35 cellular contexts compared by ENCODE assay signal in the genomic region with DNA sequence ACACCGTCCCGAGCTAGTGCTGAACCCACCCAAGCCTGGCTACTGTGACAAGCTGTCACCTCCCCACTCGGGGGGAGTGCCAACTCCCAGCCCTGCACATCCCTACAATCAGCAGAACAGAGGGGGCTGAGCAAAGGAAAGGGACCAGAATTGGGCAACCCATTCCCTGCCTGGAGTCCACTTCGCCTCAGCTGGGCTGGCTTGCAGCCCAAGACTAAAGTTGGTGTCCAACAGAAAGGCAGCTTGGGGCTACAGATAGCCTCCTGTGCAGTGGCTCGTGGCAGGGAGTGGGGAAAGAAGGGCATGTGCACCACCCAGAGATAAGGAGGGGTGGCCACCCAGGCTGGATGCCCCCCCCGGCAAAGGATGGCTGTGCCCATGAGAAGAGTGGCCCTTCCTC. TPM values are rescaled to one million over a fixed set of nuclear protein-coding genes. Genes with fewer than 3 reads are reported as not detected.
"Had no signal": no experiment of that assay in that cellular context is flagged by ENCODE, and none has a peak within 500 bp of the region (broad histone marks: within the 10 kb centered on the region; RNA-seq: fewer than 3 reads in every experiment).

No MANE protein-coding gene starts in this region.

- H3K27ac ChIP-seq: adrenal gland, KMS-11, PC-9, RWPE1, SJCRH30, SK-N-MC, WERI-Rb-1 had no signal

- FAIRE-seq: bronchial epithelial cell, RCC 7860 had no signal

- DNase-seq: activated CD4-positive, alpha-beta memory T cell treated with anti-CD3 and anti-CD28 coated beads, Interleukin-2, amount 10 ng/mL, durations not matched to agents 7 days and 5 days; activated CD4-positive, alpha-beta T cell treated with anti-CD3 and anti-CD28 coated beads for 1 hour; activated CD4-positive, alpha-beta T cell treated with anti-CD3 and anti-CD28 coated beads for 48 hours; activated CD4-positive, CD25-positive, alpha-beta regulatory T cell; activated CD8-positive, alpha-beta memory T cell treated with anti-CD3 and anti-CD28 coated beads for 24 hours; activated CD8-positive, alpha-beta memory T cell treated with anti-CD3 and anti-CD28 coated beads, Interleukin-2, amount 10 ng/mL, durations not matched to agents 7 days and 5 days; activated CD8-positive, alpha-beta memory T cell treated with anti-CD3 and anti-CD28 coated beads, Interleukin-2, amount 50 U/mL, for 48 hours; activated gamma-delta T cell treated with Interleukin-2 at 50 U/mL for 16 hours; activated naive CD4-positive, alpha-beta T cell treated with anti-CD3 and anti-CD28 coated beads for 36 hours; activated T-cell treated with anti-CD3 and anti-CD28 coated beads, Interleukin-2, amount 50 U/mL, for 48 hours; adrenal gland; central memory CD4-positive, alpha-beta T cell; NCI-H1092 treated with DMSO at 0.1 percent for 48 hours; NCI-H1417 treated with DMSO at 0.1 percent for 48 hours; NCI-H187 treated with DMSO at 0.1 percent for 48 hours; NCI-H2081; NCI-H226; NCI-H446 treated with DMSO at 0.1 percent for 48 hours; NCI-H524; NK-92 treated with Interleukin-12 subunit alpha and Interleukin-12 subunit beta, amount 100 ng/mL, for 24 hours; PC-9; SHP77; SJCRH30; T1000; WERI-Rb-1 had no signal

- H3K4me3 ChIP-seq: adrenal gland, PC-9, SJCRH30, SK-N-MC had no signal

- ATAC-seq: activated CD8-positive, alpha-beta memory T cell treated with anti-CD3 and anti-CD28 coated beads, Interleukin-2, amount 10 ng/mL, durations not matched to agents 7 days and 5 days; activated naive CD4-positive, alpha-beta T cell treated with anti-CD3 and anti-CD28 coated beads, Interleukin-2, amount 50 U/mL, for 72 hours had no signal

- H3K9me3 ChIP-seq: adrenal gland, SJCRH30 had no signal

- H3K27me3 ChIP-seq: adrenal gland had no signal

- H3K4me1 ChIP-seq: adrenal gland, SJCRH30 had no signal

RNA-seq across cellular contexts. Expression of a gene that starts 23.9 kb away (rescaled TPM):
- total RNA-seq: activated CD4-positive, alpha-beta memory T cell treated with anti-CD3 and anti-CD28 coated beads, Interleukin-2, amount 10 ng/mL, durations not matched to agents 7 days and 5 days; activated CD8-positive, alpha-beta memory T cell treated with anti-CD3 and anti-CD28 coated beads, Interleukin-2, amount 10 ng/mL, durations not matched to agents 7 days and 5 days; activated naive CD4-positive, alpha-beta T cell treated with anti-CD3 and anti-CD28 coated beads for 36 hours; bronchial epithelial cell; OCI-LY7; PC-9; T-helper 1 cell treated with Interleukin-12 subunit alpha and Interleukin-12 subunit beta and Interleukin-4 antibody, amounts not matched to agents 30 ng/mL and 1 ng/mL, for 36 hours; T-helper 2 cell treated with Interferon-gamma antibody and Interleukin-4, amounts not matched to agents 100 ng/mL and 5 ng/mL, for 36 hours had no signal

RNA-seq across cellular contexts. Expression of a gene that starts 51.4 kb away (rescaled TPM):
- total RNA-seq: M059J had no signal
